ENCODE assay signal across 25 cellular contexts in genomic region chr18:58962331-58962730, GRCh38.
DNase-seq lines count a peak whose midpoint lies in the region; ATAC-seq and TF ChIP-seq lines count a peak whose summit lies in the region.
"Had no signal": no experiment of that assay in that cellular context is flagged by ENCODE, and none has a peak within 500 bp of the region (broad histone marks: within the 10 kb centered on the region; RNA-seq: fewer than 3 reads in every experiment).

No MANE protein-coding gene starts in this region.

- H3K27me3 Mint-ChIP-seq in IgD-negative memory B cell = no peaks in the 10 kb centered on the region
- H3K27me3 Mint-ChIP-seq in activated B cell treated with CpG ODN at 0.5 μM for 24 hours = no peaks in the 10 kb centered on the region
- H3K27me3 Mint-ChIP-seq: CD4-positive, CD25-positive, alpha-beta regulatory T cell had no signal

- H3K4me1 Mint-ChIP-seq in IgD-negative memory B cell (peaks cover 34 to 55% (median 44%) of the 10 kb centered on the region in 3 donors), activated B cell treated with CpG ODN at 0.5 μM for 24 hours (peaks cover 64% of the 10 kb centered on the region)

- no TSS peak for BruUV-seq in A673 (replicated peaks; lab: Mats Ljungman, UMichigan)

- H3K4me1 ChIP-seq in A673 (ENCODE audit: insufficient read depth, low read length, poor library complexity, severe bottlenecking) = peaks cover 40% of the 10 kb centered on the region
- H3K4me1 ChIP-seq: BE2C, Caco-2 had no signal

- peaks cover 13% of the 10 kb centered on the region for H3K36me3 ChIP-seq in A673 (ENCODE audit: insufficient read depth, low read length, poor library complexity, severe bottlenecking)
- H3K36me3 ChIP-seq: BE2C had no signal

- H3K27ac Mint-ChIP-seq in IgD-negative memory B cell (peak overlapping the region in 2 of 3 donors; percentile 78 to 98), activated B cell treated with CpG ODN at 0.5 μM for 24 hours (peak overlapping the region; percentile 81)
- H3K27ac Mint-ChIP-seq: CD4-positive, CD25-positive, alpha-beta regulatory T cell had no signal

- ATAC-seq in activated B cell treated with CpG ODN at 0.5 μM for 24 hours (ENCODE audit: low read depth) (no peak), GM18873 (IDR thresholded peaks at IDR 0.05; ENCODE audit: low FRiP score, unreplicated experiment) (no peak), GM21390 (IDR thresholded peaks at IDR 0.05; ENCODE audit: unreplicated experiment) (no peak)
- ATAC-seq: GM12878 had no signal

- intact Hi-C loops in A673 (cut with micrococcal nuclease; ENCODE audit: unreplicated experiment) (no loop called here), activated B cell treated with CpG ODN at 0.5 μM for 24 hours (cut with micrococcal nuclease) (loop anchor here (10.0 kb wide), 1 partner anchor 288 kb away; the partner anchor contains the start of gene MALT1)

- no peaks in the 10 kb centered on the region for H3K27me3 ChIP-seq in A673 (replicated peaks; ENCODE audit: insufficient read depth, low read depth, low read length, poor library complexity)
- H3K27me3 ChIP-seq: BE2C, MG63 had no signal

- POLR2A ChIA-PET in A673 (lab: Charles Lee; ENCODE audit: low non-redundant PET) (no interaction called here), activated B cell treated with CpG ODN at 0.5 μM for 24 hours (lab: Charles Lee) (no interaction called here)

- H3K36me3 Mint-ChIP-seq in IgD-negative memory B cell (peaks cover 5% of the 10 kb centered on the region), activated B cell treated with CpG ODN at 0.5 μM for 24 hours (ENCODE audit: low read depth) (peaks cover 39% of the 10 kb centered on the region)
- H3K36me3 Mint-ChIP-seq: CD4-positive, CD25-positive, alpha-beta regulatory T cell had no signal

- TF ChIP-seq CTCF in A673 (conservative IDR thresholded peaks at IDR 0.05; ENCODE audit: low read depth, low read length) (0 out of 2 replicates have a peak, but pooled peaks have one; percentile 28), activated B cell treated with CpG ODN at 0.5 μM for 24 hours (IDR thresholded peaks at IDR 0.05) (no peak)

- DNase-seq in A673 (ENCODE audit: low spot score) (no peak), activated B cell treated with CpG ODN at 0.5 μM for 24 hours (no peak), renal cortical epithelial cell (ENCODE audit: low read depth) (peak; percentile 28), SKM-1 (lab: John Stamatoyannopoulos, UW; ENCODE audit: unreplicated experiment) (no peak)
- DNase-seq in stimulated activated naive CD4-positive, alpha-beta T cell (lab: John Stamatoyannopoulos, UW) = no peak
- DNase-seq: 8988T; BE2C; Caco-2; CD4-positive, CD25-positive, alpha-beta regulatory T cell; EL; GOT3; Kasumi-1; MG63; NCI-H1092 treated with DMSO at 0.1 percent for 48 hours; NCI-H2081; NCI-H2171 treated with DMSO at 0.1 percent for 48 hours; NCI-H446 treated with DMSO at 0.1 percent for 48 hours; NCI-H69; RPMI8226; SHP77 treated with DMSO at 0.1 percent for 48 hours had no signal

- H3K9me3 Mint-ChIP-seq in IgD-negative memory B cell (peaks cover 0 to 4% (median 0%) of the 10 kb centered on the region in 3 donors), activated B cell treated with CpG ODN at 0.5 μM for 24 hours (no peaks in the 10 kb centered on the region)

- no peaks in the 10 kb centered on the region for H3K9me3 ChIP-seq in A673 (ENCODE audit: low read depth, low read length, poor library complexity, severe bottlenecking)
- H3K9me3 ChIP-seq: BE2C, Caco-2, MG63 had no signal

- H3K4me3 ChIP-seq in A673 (ENCODE audit: low read depth, low read length, poor library complexity, severe bottlenecking) = no peak overlapping the region
- H3K4me3 ChIP-seq: GM12878, MG63 had no signal

- no peak overlapping the region for H3K27ac ChIP-seq in A673 (ENCODE audit: low read depth, low read length, poor library complexity, severe bottlenecking)
- H3K27ac ChIP-seq: HL-60 had no signal

- H3K4me3 Mint-ChIP-seq in IgD-negative memory B cell (no peak overlapping the region), activated B cell treated with CpG ODN at 0.5 μM for 24 hours (no peak overlapping the region)
- H3K4me3 Mint-ChIP-seq: CD4-positive, CD25-positive, alpha-beta regulatory T cell had no signal

- CTCF ChIA-PET in A673 (lab: Charles Lee) (interaction anchor here (0.6 kb wide), 1 partner anchor 287 kb away, joined by 4 read pairs; no protein-coding TSS in a partner anchor), activated B cell treated with CpG ODN at 0.5 μM for 24 hours (lab: Charles Lee) (interaction anchor here (0.9 kb wide), 2 partner anchors 13 to 95 kb away, joined by 3 to 5 read pairs; no protein-coding TSS in a partner anchor)
